Comparison of ENCODE assay signal across 13 cellular contexts in genomic region chr20:4016349-4017050, GRCh38. TPM values are rescaled to one million over a fixed set of nuclear protein-coding genes. Genes with fewer than 3 reads are reported as not detected.
A peak's percentile ranks its signal among the peaks of the same experiment; 100 is the strongest.
DNase-seq lines count a peak whose midpoint lies in the region; ATAC-seq and TF ChIP-seq lines count a peak whose summit lies in the region.
"Had no signal": no experiment of that assay in that cellular context is flagged by ENCODE, and none has a peak within 500 bp of the region (broad histone marks: within the 10 kb centered on the region; RNA-seq: fewer than 3 reads in every experiment).

No MANE protein-coding gene starts in this region.

- peaks cover 41 to 60% (median 54%) of the 10 kb centered on the region in 10 experiments for H3K4me1 ChIP-seq in BLaER1 treated with 17β-estradiol and CSF1 and Interleukin-3, amounts not matched to agents 10 nM and 100 nM

- DNase-seq in Calu3 (no peak), naive B cell (no peak), substantia nigra (lab: John Stamatoyannopoulos, UW) (no peak), dermis blood vessel endothelial cell (no peak)
- no peak for DNase-seq in activated CD8-positive, alpha-beta T cell treated with anti-CD3 and anti-CD28 coated beads, Interleukin-2, amount 10 ng/mL, durations not matched to agents 7 days and 5 days
- DNase-seq: activated CD8-positive, alpha-beta memory T cell treated with anti-CD3 and anti-CD28 coated beads, Interleukin-2, amount 50 U/mL, for 4 hours; erythroblast; stimulated activated CD4-positive, alpha-beta T cell treated with anti-CD3 and anti-CD28 coated beads, Interleukin-4, amount 100 ng/mL, for 24 hours; T-helper 9 cell had no signal

- H3K27me3 Mint-ChIP-seq in Calu3 (ENCODE audit: unreplicated experiment) (peaks cover 30% of the 10 kb centered on the region), naive B cell (peaks cover 2 to 11% (median 4%) of the 10 kb centered on the region in 3 donors)
- peaks cover 3% of the 10 kb centered on the region for H3K27me3 Mint-ChIP-seq in activated CD8-positive, alpha-beta T cell treated with anti-CD3 and anti-CD28 coated beads, Interleukin-2, amount 10 ng/mL, durations not matched to agents 7 days and 5 days (ENCODE audit: low read depth)

- peaks cover 0 to 8% (median 3%) of the 10 kb centered on the region in 11 experiments; a peak in 9 of 22 replicates for H3K36me3 ChIP-seq in BLaER1 treated with 17β-estradiol and CSF1 and Interleukin-3, amounts not matched to agents 10 nM and 100 nM
- H3K36me3 ChIP-seq: cardiac muscle cell had no signal

- CTCF ChIA-PET in Calu3 (lab: Charles Lee), result interaction anchor here (0.5 kb wide), 1 partner anchor 30 kb away, joined by 3 read pairs; no protein-coding TSS in a partner anchor
- CTCF ChIA-PET in activated CD8-positive, alpha-beta T cell treated with anti-CD3 and anti-CD28 coated beads, Interleukin-2, amount 10 ng/mL, durations not matched to agents 7 days and 5 days (lab: Charles Lee), result interaction anchor here (0.8 to 1.4 kb wide), 3 partner anchors 68 to 76 kb away, joined by 3 read pairs; no protein-coding TSS in a partner anchor

- intact Hi-C loops in Calu3 (cut with micrococcal nuclease; ENCODE audit: unreplicated experiment), result no loop called here

- H3K27me3 ChIP-seq in BLaER1 treated with 17β-estradiol and CSF1 and Interleukin-3, amounts not matched to agents 10 nM and 100 nM, result no peaks in the 10 kb centered on the region
- H3K27me3 ChIP-seq: cardiac muscle cell had no signal

- no peak for ATAC-seq in activated CD8-positive, alpha-beta T cell treated with anti-CD3 and anti-CD28 coated beads, Interleukin-2, amount 10 ng/mL, durations not matched to agents 7 days and 5 days
- ATAC-seq in naive B cell (ENCODE audit: low read depth in 2 of 2) (no peak), GM21390 (IDR thresholded peaks at IDR 0.05; ENCODE audit: unreplicated experiment) (no peak)

- H3K9ac ChIP-seq in BLaER1 treated with 17β-estradiol and CSF1 and Interleukin-3, amounts not matched to agents 10 nM and 100 nM, result peak overlapping the region in 1 of 11 experiments; percentile 20; a peak in 2 of 22 replicates

- peak overlapping the region; percentile 11 for H3K27ac Mint-ChIP-seq in Calu3 (ENCODE audit: unreplicated experiment)
- H3K27ac Mint-ChIP-seq in activated CD8-positive, alpha-beta T cell treated with anti-CD3 and anti-CD28 coated beads, Interleukin-2, amount 10 ng/mL, durations not matched to agents 7 days and 5 days, result peak overlapping the region; percentile 27
- peak overlapping the region in 5 of 6 donors; percentile 42 to 92 (median 87) for H3K27ac Mint-ChIP-seq in naive B cell

- H3K4me2 ChIP-seq in BLaER1 treated with 17β-estradiol and CSF1 and Interleukin-3, amounts not matched to agents 10 nM and 100 nM, result peak overlapping the region; percentile 36 to 77 (median 57)

- H4K20me1 ChIP-seq in BLaER1 treated with 17β-estradiol and CSF1 and Interleukin-3, amounts not matched to agents 10 nM and 100 nM, result peaks cover 0 to 34% (median 16%) of the 10 kb centered on the region in 11 experiments; a peak in 12 of 22 replicates

- H3K4me3 ChIP-seq in BLaER1 treated with 17β-estradiol and CSF1 and Interleukin-3, amounts not matched to agents 10 nM and 100 nM, result no peak overlapping the region
- H3K4me3 ChIP-seq: cardiac muscle cell, lung had no signal

- BruUV-seq in Calu3 (replicated peaks; lab: Mats Ljungman, UMichigan), result no TSS peak

- H3K36me3 Mint-ChIP-seq in Calu3 (ENCODE audit: insufficient read depth, unreplicated experiment) (peaks cover 5% of the 10 kb centered on the region), naive B cell (no peaks in the 10 kb centered on the region)
- no peaks in the 10 kb centered on the region for H3K36me3 Mint-ChIP-seq in activated CD8-positive, alpha-beta T cell treated with anti-CD3 and anti-CD28 coated beads, Interleukin-2, amount 10 ng/mL, durations not matched to agents 7 days and 5 days (ENCODE audit: low read depth)

- peaks cover 37% of the 10 kb centered on the region for H3K4me1 Mint-ChIP-seq in Calu3 (ENCODE audit: low read depth, unreplicated experiment)
- H3K4me1 Mint-ChIP-seq in activated CD8-positive, alpha-beta T cell treated with anti-CD3 and anti-CD28 coated beads, Interleukin-2, amount 10 ng/mL, durations not matched to agents 7 days and 5 days (ENCODE audit: low read depth), result peaks cover 42% of the 10 kb centered on the region
- peaks cover 25 to 40% (median 32%) of the 10 kb centered on the region in 3 donors for H3K4me1 Mint-ChIP-seq in naive B cell

- POLR2A ChIA-PET in activated CD8-positive, alpha-beta T cell treated with anti-CD3 and anti-CD28 coated beads, Interleukin-2, amount 10 ng/mL, durations not matched to agents 7 days and 5 days (lab: Charles Lee), result interaction anchor here (0.6 to 1.1 kb wide), 2 partner anchors 66 to 87 kb away, joined by 3 read pairs; no protein-coding TSS in a partner anchor

- H3K9me3 ChIP-seq in BLaER1 treated with 17β-estradiol and CSF1 and Interleukin-3, amounts not matched to agents 10 nM and 100 nM (replicated peaks in 1 of 11), result no peaks in the 10 kb centered on the region

- no peaks in the 10 kb centered on the region for H3K9me3 Mint-ChIP-seq in Calu3 (ENCODE audit: low read depth, unreplicated experiment)
- H3K9me3 Mint-ChIP-seq in activated CD8-positive, alpha-beta T cell treated with anti-CD3 and anti-CD28 coated beads, Interleukin-2, amount 10 ng/mL, durations not matched to agents 7 days and 5 days (ENCODE audit: insufficient read depth), result no peaks in the 10 kb centered on the region
- no peaks in the 10 kb centered on the region for H3K9me3 Mint-ChIP-seq in naive B cell

- peak overlapping the region in 7 of 11 experiments; percentile 92 to 99 (median 98); a peak in 10 of 22 replicates for H3K27ac ChIP-seq in BLaER1 treated with 17β-estradiol and CSF1 and Interleukin-3, amounts not matched to agents 10 nM and 100 nM
- no peak overlapping the region for H3K27ac ChIP-seq in substantia nigra (ENCODE audit: low read depth, low read length, poor library complexity, severe bottlenecking)

- no peak for TF ChIP-seq CTCF in Calu3 (IDR thresholded peaks at IDR 0.05; ENCODE audit: unreplicated experiment)

- H3K4me3 Mint-ChIP-seq in Calu3 (ENCODE audit: low read depth, unreplicated experiment) (peak overlapping the region; percentile 72), naive B cell (peak overlapping the region; percentile 41 to 88 (median 75))
- H3K4me3 Mint-ChIP-seq in activated CD8-positive, alpha-beta T cell treated with anti-CD3 and anti-CD28 coated beads, Interleukin-2, amount 10 ng/mL, durations not matched to agents 7 days and 5 days, result peak overlapping the region; percentile 65

RNA-seq across cellular contexts. Expression of gene RNF24, which starts 1.1 kb away (rescaled TPM):
- total RNA-seq in Calu3 (2022) (2.8 and 4.1 TPM in 2 replicates), dermis blood vessel endothelial cell (2.9 and 3.3 TPM in 2 replicates)
- total RNA-seq in activated CD8-positive, alpha-beta T cell treated with anti-CD3 and anti-CD28 coated beads, Interleukin-2, amount 10 ng/mL, durations not matched to agents 7 days and 5 days, result 10 to 100 TPM; 12.3 to 15.3 TPM
- polyA plus RNA-seq in naive B cell (ENCODE audit: low read depth in 6 of 6), result 1 to 10 TPM; 4.3 to 9.9 (median 6.9) TPM

Comparison
In these comparisons a context has a peak if more than half of its experiments do, and no peak if none do; other contexts are left out.
1. H3K27ac Mint-ChIP-seq: peak in every context shown above with its lines; median percentile 87 in naive B cell; 27 in activated CD8-positive, alpha-beta T cell treated with anti-CD3 and anti-CD28 coated beads, Interleukin-2, amount 10 ng/mL, durations not matched to agents 7 days and 5 days; 11 in Calu3.